Comparison of ENCODE assay signal across 22 cellular contexts in the genomic region with DNA sequence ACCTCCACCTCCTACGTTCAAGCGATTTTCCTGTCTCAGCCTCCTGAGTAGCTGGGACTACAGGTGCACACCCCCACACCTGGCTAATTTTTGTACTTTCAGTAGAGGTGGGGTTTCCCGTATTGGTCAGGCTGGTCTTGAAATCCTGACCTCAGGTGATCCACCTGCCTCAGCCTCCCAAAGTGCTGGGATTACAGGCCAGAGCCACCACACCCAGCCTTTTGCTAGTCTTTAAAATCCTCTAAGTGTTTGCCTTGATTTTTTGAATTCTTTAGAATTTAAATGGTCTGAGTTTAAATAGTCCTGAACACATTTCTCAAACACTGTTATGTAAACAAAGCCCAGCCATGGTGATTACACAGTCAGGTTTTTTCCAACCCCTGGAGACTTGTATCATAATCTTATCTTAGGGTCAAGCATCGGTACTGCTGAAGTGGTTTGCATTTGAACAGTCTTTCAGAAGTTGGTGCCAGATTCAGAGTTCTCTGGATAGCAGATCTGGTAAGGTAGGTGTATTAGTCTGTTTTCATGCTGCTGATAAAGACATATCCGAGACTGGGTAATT. TPM values are rescaled to one million over a fixed set of nuclear protein-coding genes. Genes with fewer than 3 reads are reported as not detected.
DNase-seq lines count a peak whose midpoint lies in the region; ATAC-seq and TF ChIP-seq lines count a peak whose summit lies in the region.
"Had no signal": no experiment of that assay in that cellular context is flagged by ENCODE, and none has a peak within 500 bp of the region (broad histone marks: within the 10 kb centered on the region; RNA-seq: fewer than 3 reads in every experiment).

No MANE protein-coding gene starts in this region.

- H3K4me3 ChIP-seq in right atrium auricular region = no peak overlapping the region
- H3K4me3 ChIP-seq in left ventricle myocardium inferior = no peak overlapping the region
- H3K4me3 ChIP-seq: tibial artery had no signal

- no peak for TF ChIP-seq CTCF in right atrium auricular region (IDR thresholded peaks at IDR 0.05)
- TF ChIP-seq CTCF in left ventricle myocardium inferior (IDR thresholded peaks at IDR 0.05; ENCODE audit: borderline replicate concordance) = no peak
- no peak for TF ChIP-seq CTCF in osteocyte (IDR thresholded peaks at IDR 0.05)

- intact Hi-C loops in left ventricle myocardium inferior (cut with micrococcal nuclease) = no loop called here

- H3K4me1 ChIP-seq in right atrium auricular region (peaks cover 0 to 9% of the 10 kb centered on the region in 2 donors), left ventricle myocardium inferior (peaks cover 9% of the 10 kb centered on the region)
- H3K4me1 ChIP-seq: BE2C, tibial artery had no signal

- DNase-seq in right atrium auricular region (ENCODE audit: low spot score) = peak; percentile 7
- no peak for DNase-seq in left ventricle myocardium inferior
- DNase-seq in dedifferentiated amniotic fluid mesenchymal stem cell (ENCODE audit: extremely low spot score) = peak; percentile 26
- DNase-seq in osteocyte (ENCODE audit: extremely low spot score, unreplicated experiment) = peak; percentile 19
- DNase-seq in effector CD8-positive, alpha-beta T cell (lab: John Stamatoyannopoulos, UW) = no peak
- DNase-seq in glomerular visceral epithelial cell (ENCODE audit: extremely low spot score) = no peak
- DNase-seq: activated naive CD4-positive, alpha-beta T cell treated with Interleukin-2 at 50 U/mL for 16 hours; activated T-cell treated with anti-CD3 and anti-CD28 coated beads, Interleukin-2, amount 50 U/mL, for 4 hours; aorta; BE2C; COR-L47; foreskin fibroblast; hippocampal formation; MM.1S; NCI-H146; stimulated activated naive CD4-positive, alpha-beta T cell treated with Interleukin-2 at 50 U/mL for 16 hours; T-helper 9 cell; tibial artery had no signal

- H3K4me1 Mint-ChIP-seq in osteocyte (ENCODE audit: unreplicated experiment) = no peaks in the 10 kb centered on the region

- no peaks in the 10 kb centered on the region for H3K27me3 ChIP-seq in right atrium auricular region
- H3K27me3 ChIP-seq in left ventricle myocardium inferior (ENCODE audit: low read depth) = no peaks in the 10 kb centered on the region
- H3K27me3 ChIP-seq: BE2C, tibial artery had no signal

- H3K4me3 Mint-ChIP-seq in osteocyte (ENCODE audit: unreplicated experiment) = no peak overlapping the region
- H3K4me3 Mint-ChIP-seq: activated T-cell treated with anti-CD3 and anti-CD28 coated beads, Interleukin-2, amount 50 U/mL, for 4 hours; IgD-negative memory B cell had no signal

- H3K36me3 ChIP-seq in right atrium auricular region (no peaks in the 10 kb centered on the region), left ventricle myocardium inferior (no peaks in the 10 kb centered on the region)
- H3K36me3 ChIP-seq: BE2C, tibial artery had no signal

- H3K27ac ChIP-seq in right atrium auricular region (no peak overlapping the region), left ventricle myocardium inferior (replicated peaks) (no peak overlapping the region)
- H3K27ac ChIP-seq: tibial artery had no signal

- H3K9me3 ChIP-seq in right atrium auricular region (no peaks in the 10 kb centered on the region), left ventricle myocardium inferior (replicated peaks) (no peaks in the 10 kb centered on the region)
- H3K9me3 ChIP-seq: BE2C, tibial artery had no signal

- peaks cover 7% of the 10 kb centered on the region for H3K27me3 Mint-ChIP-seq in osteocyte (ENCODE audit: unreplicated experiment)

- ATAC-seq in GM21786 (IDR thresholded peaks at IDR 0.05; ENCODE audit: unreplicated experiment) (no peak), GM19023 (IDR thresholded peaks at IDR 0.05; ENCODE audit: unreplicated experiment) (no peak)
- ATAC-seq: activated CD4-positive, CD25-positive, alpha-beta regulatory T cell treated with anti-CD3 and anti-CD28 coated beads, Interleukin-2, amount 50 U/mL, for 24 hours; activated T-cell treated with anti-CD3 and anti-CD28 coated beads, Interleukin-2, amount 50 U/mL, for 4 hours had no signal

- H3K27ac Mint-ChIP-seq in osteocyte (ENCODE audit: unreplicated experiment) = no peak overlapping the region
- H3K27ac Mint-ChIP-seq: IgD-negative memory B cell had no signal

- no peaks in the 10 kb centered on the region for H3K36me3 Mint-ChIP-seq in osteocyte (ENCODE audit: unreplicated experiment)

- H3K9me3 Mint-ChIP-seq in osteocyte (ENCODE audit: unreplicated experiment) = no peaks in the 10 kb centered on the region
- H3K9me3 Mint-ChIP-seq: activated T-cell treated with anti-CD3 and anti-CD28 coated beads, Interleukin-2, amount 50 U/mL, for 4 hours; IgD-negative memory B cell had no signal

RNA-seq across cellular contexts. Expression of gene PIAS1, which starts 28.2 kb away (rescaled TPM):
- total RNA-seq in right atrium auricular region (10 to 100 TPM; 24.5 to 26.7 TPM), left ventricle myocardium inferior (29.9 TPM), osteocyte (38.0 and 40.6 TPM in 2 replicates)

Comparison
In these comparisons a context has a peak if more than half of its experiments do, and no peak if none do; other contexts are left out.
1. DNase-seq: peak in right atrium auricular region (single experiment), dedifferentiated amniotic fluid mesenchymal stem cell (single experiment) and osteocyte (single experiment); none in left ventricle myocardium inferior (single experiment), effector CD8-positive, alpha-beta T cell (single experiment) and glomerular visceral epithelial cell (single experiment).